ENCODE assay signal across 8 cellular contexts in genomic region chr13:51223284-51224270, GRCh38. TPM values are rescaled to one million over a fixed set of nuclear protein-coding genes. Genes with fewer than 3 reads are reported as not detected.
DNase-seq lines count a peak whose midpoint lies in the region; ATAC-seq and TF ChIP-seq lines count a peak whose summit lies in the region.

No MANE protein-coding gene starts in this region.

- peaks cover 2% of the 10 kb centered on the region for H3K79me1 ChIP-seq in neuronal stem cell (ENCODE audit: low read depth, low read length)

- no CpG with 5 or more reads among the region's 19 CpGs for WGBS in neuronal stem cell (ENCODE audit: extremely low coverage in 2 of 2, insufficient read length in 2 of 2, insufficient replicate concordance in 1 of 2), 2 donors

- no peak for TF ChIP-seq CTCF in fibroblast of villous mesenchyme (IDR thresholded peaks at IDR 0.05; ENCODE audit: insufficient read depth, low read depth, low read length)

- no peak overlapping the region for H2BK120ac ChIP-seq in neuronal stem cell (ENCODE audit: low read depth, low read length)

- no peak overlapping the region for H2BK12ac ChIP-seq in neuronal stem cell (ENCODE audit: low read length)

- no peak overlapping the region for H2BK5ac ChIP-seq in neuronal stem cell (ENCODE audit: low read length)

- no peak overlapping the region for H2AK5ac ChIP-seq in neuronal stem cell (ENCODE audit: low read depth, low read length)

- H3K4ac ChIP-seq in neuronal stem cell (ENCODE audit: low read length): no peak overlapping the region

- H3K36me3 ChIP-seq in BLaER1: no peaks in the 10 kb centered on the region
- H3K36me3 ChIP-seq in neuronal stem cell (replicated peaks in 1 of 2; ENCODE audit: control insufficient read depth in 2 of 2, insufficient read depth in 2 of 2, low read length in 2 of 2): peaks cover 0 to 3% of the 10 kb centered on the region in 2 donors

- H3K27me3 ChIP-seq in BLaER1 (peaks cover 47% of the 10 kb centered on the region), neuronal stem cell (ENCODE audit: control insufficient read depth in 3 of 3, insufficient read depth in 3 of 3, low read depth in 1 of 3, low read length in 3 of 3) (peaks cover 0 to 43% (median 2%) of the 10 kb centered on the region in 3 experiments)

- H3K4me3 ChIP-seq in BLaER1 (peak overlapping the region; percentile 85), fibroblast of villous mesenchyme (ENCODE audit: low read depth, low read length) (peak overlapping the region; percentile 67), neuronal stem cell (ENCODE audit: low read length in 2 of 2) (peak overlapping the region; percentile 94 to 95)

- peak overlapping the region; percentile 97 for H3K4me2 ChIP-seq in BLaER1
- peak overlapping the region; percentile 79 for H3K4me2 ChIP-seq in neuronal stem cell (ENCODE audit: insufficient read depth, low read length, poor library complexity, severe bottlenecking)

- H3K14ac ChIP-seq in neuronal stem cell (ENCODE audit: low read length): no peak overlapping the region

- no peak overlapping the region for H4K91ac ChIP-seq in neuronal stem cell (ENCODE audit: low read depth, low read length, poor library complexity)

- H3K9ac ChIP-seq in BLaER1 (no peak overlapping the region), neuronal stem cell (ENCODE audit: low read depth, low read length, poor library complexity) (no peak overlapping the region)

- H4K20me1 ChIP-seq in BLaER1: no peaks in the 10 kb centered on the region

- H2AFZ ChIP-seq in neuronal stem cell (ENCODE audit: low read length): peak overlapping the region; percentile 99

- ATAC-seq in HG02852 (IDR thresholded peaks at IDR 0.05; ENCODE audit: unreplicated experiment): no peak
- no peak for ATAC-seq in HG02588 (IDR thresholded peaks at IDR 0.05; ENCODE audit: unreplicated experiment)

- DNase-seq in NCI-H82 (lab: John Stamatoyannopoulos, UW): peak; percentile 81
- DNase-seq in fibroblast of villous mesenchyme (ENCODE audit: low read depth): no peak
- no peak for DNase-seq in neuronal stem cell (ENCODE audit: low spot score)
- no peak for DNase-seq in KG1 (lab: John Stamatoyannopoulos, UW)
- no peak for DNase-seq in AG08396 (ENCODE audit: low spot score)

- H3K4me1 ChIP-seq in BLaER1 (peaks cover 20% of the 10 kb centered on the region), neuronal stem cell (ENCODE audit: control insufficient read depth in 2 of 2, insufficient read depth in 1 of 2, low read depth in 1 of 2, low read length in 2 of 2) (peaks cover 0 to 7% of the 10 kb centered on the region in 2 donors)

- peak overlapping the region; percentile 27 for H3K18ac ChIP-seq in neuronal stem cell (ENCODE audit: low read length)

- H2BK15ac ChIP-seq in neuronal stem cell (ENCODE audit: low read length): no peak overlapping the region

- no peak overlapping the region for H3K27ac ChIP-seq in BLaER1
- H3K27ac ChIP-seq in neuronal stem cell (replicated peaks; ENCODE audit: low read length): peak overlapping the region; percentile 63

- H4K8ac ChIP-seq in neuronal stem cell (ENCODE audit: low read depth, low read length): no peak overlapping the region

- no peak overlapping the region for H3K23ac ChIP-seq in neuronal stem cell (ENCODE audit: low read depth, low read length, poor library complexity)

- H3K9me3 ChIP-seq in BLaER1: no peaks in the 10 kb centered on the region
- no peaks in the 10 kb centered on the region for H3K9me3 ChIP-seq in neuronal stem cell (replicated peaks in 1 of 2; ENCODE audit: control insufficient read depth in 2 of 2, insufficient read depth in 1 of 2, low read depth in 1 of 2, low read length in 2 of 2)

RNA-seq across cellular contexts. Expression of gene FAM124A, which starts 1.4 kb away (rescaled TPM):
- total RNA-seq in fibroblast of villous mesenchyme: 10.0 and 25.0 TPM in 2 replicates
- 7.8 TPM for polyA plus RNA-seq in neuronal stem cell (2013, experiment 1 of 2)
- 7.9 TPM for polyA plus RNA-seq in neuronal stem cell (2013, experiment 2 of 2)
